In genomic region chr20:44210422-44211176, GRCh38 we compare ENCODE assay signal across 8 cellular contexts. TPM values are rescaled to one million over a fixed set of nuclear protein-coding genes. Genes with fewer than 3 reads are reported as not detected.
DNase-seq lines count a peak whose midpoint lies in the region; ATAC-seq, FAIRE-seq and TF ChIP-seq lines count a peak whose summit lies in the region.

OSER1 (minus strand) TSS chr20:44210771; CDS start chr20:44206957, 3,814 bp downstream.

- DNase-seq in AG10803 (ENCODE audit: low read depth) (peak; percentile 96), NCI-H460 (ENCODE audit: extremely low read depth, low read depth) (peak; percentile 96), cerebellar nuclear complex (lab: John Stamatoyannopoulos, UW) (peak; percentile 93 to 96), kidney (peak; percentile 98)
- peak; percentile 99 for DNase-seq in activated CD4-positive, CD25-positive, alpha-beta regulatory T cell treated with anti-CD3 and anti-CD28 coated beads, Interleukin-2, amount 50 U/mL, for 72 hours
- DNase-seq in stimulated activated CD4-positive, alpha-beta T cell treated with anti-CD3 and anti-CD28 coated beads, Interleukin-15, amount 100 ng/mL, for 24 hours, result peak; percentile 96

- TF ChIP-seq CTCF in AG10803 (conservative IDR thresholded peaks at IDR 0.05; ENCODE audit: low read length) (no peak), kidney (IDR thresholded peaks at IDR 0.05; ENCODE audit: borderline replicate concordance, extremely low read depth, insufficient read depth) (no peak)

- FAIRE-seq in kidney (lab: Jason Lieb, UNC), result no peak

- H3K4me3 ChIP-seq in AG10803 (ENCODE audit: low read length) (peak within 1 kb of the TSS; percentile 90), kidney (ENCODE audit: low read length in 2 of 2) (peak within 1 kb of the TSS; percentile 86 to 87)

- H3K9ac ChIP-seq in kidney (ENCODE audit: low read length in 2 of 2), result peak within 1 kb of the TSS; percentile 92

- peak; percentile 78 for ATAC-seq in GM19043 (IDR thresholded peaks at IDR 0.05; ENCODE audit: low read depth, unreplicated experiment)
- peak; percentile 67 for ATAC-seq in HG03378 (IDR thresholded peaks at IDR 0.05; ENCODE audit: unreplicated experiment)

- peaks cover 11 to 13% of the 10 kb centered on the region in 2 donors for H3K4me1 ChIP-seq in kidney (ENCODE audit: control insufficient read depth in 1 of 2, insufficient read depth in 1 of 2, low read depth in 1 of 2, low read length in 2 of 2)

- H3K27ac ChIP-seq in kidney (ENCODE audit: low read depth in 2 of 2, low read length in 2 of 2), result peak within 1 kb of the TSS; percentile 92 to 96

- peaks cover 0 to 10% of the 10 kb centered on the region in 2 donors for H3K36me3 ChIP-seq in kidney (ENCODE audit: control insufficient read depth in 1 of 2, insufficient read depth in 2 of 2, low read length in 2 of 2)

- H3K9me3 ChIP-seq in kidney (ENCODE audit: control insufficient read depth in 1 of 2, low read length in 2 of 2), result no peaks in the 10 kb centered on the region

- intact Hi-C loops in kidney (cut with DNase I), result no loop called here

RNA-seq across cellular contexts. Expression of gene OSER1, which starts in this region (rescaled TPM):
- 32.0 and 38.0 TPM in 2 replicates for total RNA-seq in NCI-H460 (2014; rRNA removed; shearing (Covaris generic))
- polyA plus RNA-seq in NCI-H460 (2014; cell fraction: nucleus; rRNA removed), result 28.7 and 39.8 TPM in 2 replicates
- 33.5 TPM for total RNA-seq in kidney
- polyA plus RNA-seq in kidney (ENCODE audit: insufficient read depth, low read depth, low replicate concordance), result 29.3 TPM

Comparison
In these comparisons a context has a peak if more than half of its experiments do, and no peak if none do; other contexts are left out.
1. Peak in every context shown above with its lines: DNase-seq, ATAC-seq, H3K4me3 ChIP-seq and H3K27ac ChIP-seq.